ENCODE assay signal across 18 cellular contexts in genomic region chr3:184537885-184538599, GRCh38. TPM values are rescaled to one million over a fixed set of nuclear protein-coding genes. Genes with fewer than 3 reads are reported as not detected.
DNase-seq lines count a peak whose midpoint lies in the region; FAIRE-seq and TF ChIP-seq lines count a peak whose summit lies in the region.
"Had no signal": no experiment of that assay in that cellular context is flagged by ENCODE, and none has a peak within 500 bp of the region (broad histone marks: within the 10 kb centered on the region; RNA-seq: fewer than 3 reads in every experiment).

No MANE protein-coding gene starts in this region.

- H2AFZ ChIP-seq in endothelial cell of umbilical vein (ENCODE audit: low read depth, low read length) (no peak overlapping the region), neural progenitor cell (replicated peaks) (no peak overlapping the region)

- H3K4me3 ChIP-seq in endothelial cell of umbilical vein (replicated peaks in 1 of 3; ENCODE audit: insufficient read depth in 1 of 3, low read depth in 1 of 3, low read length in 3 of 3) (no peak overlapping the region), neural progenitor cell (no peak overlapping the region), HAP-1 (no peak overlapping the region)

- peaks cover 13% of the 10 kb centered on the region for H3F3A ChIP-seq in neural progenitor cell (ENCODE audit: low read depth)

- CTCF ChIA-PET in HEK293T (lab: Yijun Ruan, JAX) = interaction anchor here (2.0 to 2.4 kb wide), 2 partner anchors 13 to 166 kb away, joined by 5 to 8 read pairs; no protein-coding TSS in a partner anchor
- CTCF ChIA-PET in endothelial cell of umbilical vein (lab: Charles Lee) = interaction anchor here (0.7 to 11.0 kb wide), 10 partner anchors 12 to 165 kb away, joined by 3 to 266 read pairs (median 8); partner anchors contain the start of gene EPHB3

- no peak overlapping the region for H3K27ac ChIP-seq in endothelial cell of umbilical vein (ENCODE audit: insufficient read depth, low read depth, low read length)
- no peak overlapping the region for H3K27ac ChIP-seq in neural progenitor cell

- H3K9ac ChIP-seq in endothelial cell of umbilical vein (replicated peaks; ENCODE audit: extremely low read depth, insufficient read depth, low read length) (no peak overlapping the region), neural progenitor cell (no peak overlapping the region)

- intact Hi-C loops in endothelial cell of umbilical vein (cut with micrococcal nuclease) = no loop called here

- FAIRE-seq in endothelial cell of umbilical vein (lab: Jason Lieb, UNC) = peak; percentile 8
- FAIRE-seq: GM12892 had no signal

- DNase-seq in ELF-1 (ENCODE audit: low read depth, low spot score) (peak; percentile 71), HEK293T (ENCODE audit: extremely low spot score) (no peak), endothelial cell of umbilical vein (ENCODE audit: low read depth, low spot score) (no peak), neural progenitor cell (ENCODE audit: low spot score) (peak; percentile 46), HAP-1 (ENCODE audit: low spot score in 2 of 2) (no peak), SIG-M5 treated with dmso at 0.1 percent for 504 hours (lab: John Stamatoyannopoulos, UW; ENCODE audit: unreplicated experiment) (no peak), DMS153 (lab: John Stamatoyannopoulos, UW) (no peak)
- DNase-seq: ACHN, AML-193, DMS 273 treated with DMSO at 0.1 percent for 48 hours, IMR-90, Kasumi-1, NCI-H1105, NCI-H187, NCI-H526 treated with DMSO at 0.1 percent for 48 hours, PC-3 had no signal

- BruUV-seq in endothelial cell of umbilical vein (replicated peaks; lab: Mats Ljungman, UMichigan) = no TSS peak

- no peak for TF ChIP-seq CTCF in endothelial cell of umbilical vein (IDR thresholded peaks at IDR 0.05; ENCODE audit: extremely low read depth in 1 of 2, insufficient read depth in 1 of 2, low read depth in 1 of 2, low read length in 2 of 2)
- TF ChIP-seq CTCF in neural progenitor cell (IDR thresholded peaks at IDR 0.05) = no peak

- H3K9me1 ChIP-seq in endothelial cell of umbilical vein (replicated peaks; ENCODE audit: control insufficient read depth, extremely low read depth, insufficient read depth, low read length) = no peaks in the 10 kb centered on the region

- H3K9me3 Mint-ChIP-seq in neural progenitor cell = no peaks in the 10 kb centered on the region
- H3K9me3 Mint-ChIP-seq: CD14-positive monocyte had no signal

- H3K4me1 Mint-ChIP-seq in neural progenitor cell = peaks cover 10% of the 10 kb centered on the region
- H3K4me1 Mint-ChIP-seq: CD14-positive monocyte had no signal

- no peak for TF ChIP-seq POLR2A in endothelial cell of umbilical vein (IDR thresholded peaks at IDR 0.05; ENCODE audit: low read depth, low read length)

- no peak overlapping the region for H3K4me3 Mint-ChIP-seq in neural progenitor cell

- H3K36me3 ChIP-seq in endothelial cell of umbilical vein (ENCODE audit: control insufficient read depth in 2 of 2, extremely low read depth in 1 of 2, insufficient read depth in 2 of 2, low read length in 2 of 2) (no peaks in the 10 kb centered on the region), neural progenitor cell (no peaks in the 10 kb centered on the region), HAP-1 (replicated peaks) (no peaks in the 10 kb centered on the region)

- H3K79me2 ChIP-seq in endothelial cell of umbilical vein (ENCODE audit: control insufficient read depth, insufficient read depth, low read length) (no peaks in the 10 kb centered on the region), neural progenitor cell (ENCODE audit: low read depth) (no peaks in the 10 kb centered on the region)

- peaks cover 11% of the 10 kb centered on the region for H3K27me3 Mint-ChIP-seq in neural progenitor cell (ENCODE audit: insufficient read depth, low read depth)

- H3K9me3 ChIP-seq in endothelial cell of umbilical vein (replicated peaks; ENCODE audit: control insufficient read depth, insufficient read depth, low read length) (no peaks in the 10 kb centered on the region), neural progenitor cell (ENCODE audit: low read depth) (no peaks in the 10 kb centered on the region), HAP-1 (no peaks in the 10 kb centered on the region)

- no peak overlapping the region for H3K27ac Mint-ChIP-seq in neural progenitor cell
- H3K27ac Mint-ChIP-seq: CD14-positive monocyte had no signal

- H3K4me1 ChIP-seq in endothelial cell of umbilical vein (ENCODE audit: control insufficient read depth, extremely low read depth, insufficient read depth, low read length) (no peaks in the 10 kb centered on the region), neural progenitor cell (peaks cover 18% of the 10 kb centered on the region), HAP-1 (no peaks in the 10 kb centered on the region)

- H3K27me3 ChIP-seq in endothelial cell of umbilical vein (ENCODE audit: control insufficient read depth in 2 of 2, insufficient read depth in 2 of 2, low read length in 2 of 2) (peaks cover 17 to 31% of the 10 kb centered on the region in 2 experiments), neural progenitor cell (peaks cover 7% of the 10 kb centered on the region), HAP-1 (ENCODE audit: low read depth) (no peaks in the 10 kb centered on the region; the same call in 1 of the 2 replicates)

- POLR2A ChIA-PET in HEK293T (lab: Yijun Ruan, JAX) = no interaction called here
- POLR2A ChIA-PET in endothelial cell of umbilical vein (lab: Charles Lee) = no interaction called here

- H3K4me2 ChIP-seq in endothelial cell of umbilical vein (ENCODE audit: insufficient read depth, low read length) = no peak overlapping the region
- H3K4me2 ChIP-seq in neural progenitor cell = peak overlapping the region; percentile 48

- dilution Hi-C loops in endothelial cell of umbilical vein (cut with MboI; ENCODE audit: extremely low pct_ligation_motif_present, low sequenced_read_pairs) = no loop called here

- in situ Hi-C loops in HAP-1 (cut with MboI; ENCODE audit: low sequenced_read_pairs) = loop anchor here (25.0 kb wide), 1 partner anchor 651 kb away; the partner anchor contains the start of gene PARL

- no peaks in the 10 kb centered on the region for H4K20me1 ChIP-seq in endothelial cell of umbilical vein (replicated peaks; ENCODE audit: control insufficient read depth, extremely low read depth, insufficient read depth, low read length)
- no peaks in the 10 kb centered on the region for H4K20me1 ChIP-seq in neural progenitor cell (ENCODE audit: low read depth)

- H3K36me3 Mint-ChIP-seq in neural progenitor cell = no peaks in the 10 kb centered on the region
- H3K36me3 Mint-ChIP-seq: CD14-positive monocyte had no signal

TF ChIP-seq in HEK293T, 16 proteins besides CTCF, POLR2A, EP300 and RAD21:
- TF ChIP-seq ARNT (IDR thresholded peaks at IDR 0.05) (no peak), PKNOX1 (IDR thresholded peaks at IDR 0.05) (peak; percentile 38; the same call in 1 of the 2 replicates), BHLHE40 (IDR thresholded peaks at IDR 0.05; ENCODE audit: borderline replicate concordance) (no peak)

TF ChIP-seq in endothelial cell of umbilical vein, 7 proteins besides CTCF, POLR2A, EP300 and RAD21:
- TF ChIP-seq FOS (IDR thresholded peaks at IDR 0.05; ENCODE audit: borderline replicate concordance, insufficient read depth, low read length) (no peak), GATA2 (IDR thresholded peaks at IDR 0.05; ENCODE audit: insufficient read depth, insufficient read length, low read depth, low read length) (no peak)

RNA-seq across cellular contexts. Expression of gene EPHB3, which starts 23.5 kb away (rescaled TPM):
- total RNA-seq in endothelial cell of umbilical vein (not detected in 2 replicates), neural progenitor cell (ENCODE audit: low replicate concordance) (2.3 and 3.6 TPM in 2 replicates)
- polyA plus RNA-seq in endothelial cell of umbilical vein = 0.01 TPM in 1 of 2 replicates, not detected in the other
- not detected in 2 replicates for polyA plus RNA-seq in endothelial cell of umbilical vein (2011; cell fraction: cytosol; rRNA removed)
- not detected in 2 replicates for polyA plus RNA-seq in endothelial cell of umbilical vein (2011; cell fraction: nucleus; rRNA removed)
- not detected in 2 replicates for polyA plus RNA-seq in endothelial cell of umbilical vein (2012)
- polyA minus RNA-seq in endothelial cell of umbilical vein = not detected in 2 replicates
- polyA minus RNA-seq in endothelial cell of umbilical vein (2011; cell fraction: cytosol; rRNA and poly(A)+ RNA removed) = not detected
- polyA minus RNA-seq in endothelial cell of umbilical vein (2011; cell fraction: nucleus; rRNA and poly(A)+ RNA removed) = not detected in 2 replicates

Comparison
In these comparisons a context has a peak if more than half of its experiments do, and no peak if none do; other contexts are left out.
1. DNase-seq: peak in ELF-1 (single experiment) and neural progenitor cell (single experiment); none in HEK293T (single experiment), endothelial cell of umbilical vein (single experiment), HAP-1 (0 of 2), SIG-M5 treated with dmso at 0.1 percent for 504 hours (single experiment) and DMS153 (single experiment).